In the genomic region with DNA sequence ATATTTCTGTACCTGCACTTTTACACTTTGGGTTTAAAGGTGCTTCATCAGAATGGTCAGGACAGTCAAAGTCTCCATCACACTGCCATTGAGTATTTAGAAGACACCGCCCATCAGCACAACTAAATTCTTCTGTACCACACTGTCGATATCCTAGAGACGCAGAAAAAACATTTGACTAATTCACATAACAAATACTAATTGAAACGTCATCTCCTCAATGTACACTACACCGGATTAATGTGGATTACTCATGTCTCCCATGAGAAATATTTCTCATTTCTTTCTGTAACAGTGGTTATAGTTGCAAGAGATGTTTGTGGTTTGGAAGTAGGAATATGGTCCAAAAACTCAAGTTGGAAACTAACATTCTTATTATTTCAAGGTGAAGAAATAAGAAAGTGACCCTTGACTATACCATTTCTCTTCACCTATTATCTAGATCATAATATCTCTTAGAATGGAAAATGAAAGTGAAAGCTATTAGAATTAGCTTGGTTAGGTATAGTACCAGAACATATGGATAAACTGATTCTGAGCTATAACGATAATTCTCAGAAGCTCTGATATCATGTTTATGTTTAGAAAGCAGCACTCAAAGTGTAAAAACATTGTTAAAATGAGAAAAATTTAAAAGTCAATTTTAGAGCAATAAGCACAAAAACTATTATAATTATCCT, we compare ENCODE assay signal across 14 cellular contexts.
DNase-seq lines count a peak whose midpoint lies in the region; ATAC-seq and TF ChIP-seq lines count a peak whose summit lies in the region.
"Had no signal": no experiment of that assay in that cellular context is flagged by ENCODE, and none has a peak within 500 bp of the region (broad histone marks: within the 10 kb centered on the region; RNA-seq: fewer than 3 reads in every experiment).

No MANE protein-coding gene starts in this region.

- intact Hi-C loops in activated T-helper 1 cell treated with anti-CD3 and anti-CD28 coated beads, Interleukin-12 subunit alpha, Interleukin-12 subunit beta, Interleukin-2, Interleukin-4 antibody, amounts not matched to agents 30 ng/mL and 10 ng/mL and 1 ng/mL, durations not matched to agents 14 hours and 24 hours and 36 hours (cut with micrococcal nuclease) = no loop called here

- H3K4me3 ChIP-seq in fibroblast of mammary gland (ENCODE audit: control insufficient read depth, low read depth, low read length) = no peak overlapping the region
- H3K4me3 ChIP-seq: ascending aorta, testis had no signal

- peak; percentile 37 for DNase-seq in DMS53 (lab: John Stamatoyannopoulos, UW)
- no peak for DNase-seq in DMS53 treated with DMSO at 0.1 percent for 48 hours (lab: John Stamatoyannopoulos, UW; ENCODE audit: unreplicated experiment)
- peak; percentile 78 for DNase-seq in RKO (ENCODE audit: low spot score)
- peak; percentile 95 for DNase-seq in fibroblast of mammary gland (ENCODE audit: low read depth)
- peak; percentile 86 for DNase-seq in stromal cell of bone marrow (ENCODE audit: low read depth)
- no peak for DNase-seq in foreskin melanocyte
- DNase-seq in activated T-helper 1 cell treated with anti-CD3 and anti-CD28 coated beads, Interleukin-12 subunit alpha, Interleukin-12 subunit beta, Interleukin-2, Interleukin-4 antibody, amounts not matched to agents 30 ng/mL and 10 ng/mL and 1 ng/mL, durations not matched to agents 14 hours and 24 hours and 36 hours (ENCODE audit: low spot score) = no peak
- DNase-seq: DMS153, naive B cell, NCI-H2171 treated with DMSO at 0.1 percent for 48 hours, testis had no signal

- ATAC-seq in GM21367 (IDR thresholded peaks at IDR 0.05; ENCODE audit: unreplicated experiment) = no peak
- ATAC-seq: sciatic nerve had no signal

- no peaks in the 10 kb centered on the region for H3K9me3 Mint-ChIP-seq in activated T-helper 1 cell treated with anti-CD3 and anti-CD28 coated beads, Interleukin-12 subunit alpha, Interleukin-12 subunit beta, Interleukin-2, Interleukin-4 antibody, amounts not matched to agents 30 ng/mL and 10 ng/mL and 1 ng/mL, durations not matched to agents 14 hours and 24 hours and 36 hours
- H3K9me3 Mint-ChIP-seq: naive B cell had no signal

- no peaks in the 10 kb centered on the region for H3K4me1 Mint-ChIP-seq in activated T-helper 1 cell treated with anti-CD3 and anti-CD28 coated beads, Interleukin-12 subunit alpha, Interleukin-12 subunit beta, Interleukin-2, Interleukin-4 antibody, amounts not matched to agents 30 ng/mL and 10 ng/mL and 1 ng/mL, durations not matched to agents 14 hours and 24 hours and 36 hours (ENCODE audit: low read depth)
- H3K4me1 Mint-ChIP-seq: naive B cell had no signal

- no peaks in the 10 kb centered on the region for H3K36me3 Mint-ChIP-seq in activated T-helper 1 cell treated with anti-CD3 and anti-CD28 coated beads, Interleukin-12 subunit alpha, Interleukin-12 subunit beta, Interleukin-2, Interleukin-4 antibody, amounts not matched to agents 30 ng/mL and 10 ng/mL and 1 ng/mL, durations not matched to agents 14 hours and 24 hours and 36 hours (ENCODE audit: low read depth)
- H3K36me3 Mint-ChIP-seq: naive B cell had no signal

- no peak overlapping the region for H3K27ac Mint-ChIP-seq in activated T-helper 1 cell treated with anti-CD3 and anti-CD28 coated beads, Interleukin-12 subunit alpha, Interleukin-12 subunit beta, Interleukin-2, Interleukin-4 antibody, amounts not matched to agents 30 ng/mL and 10 ng/mL and 1 ng/mL, durations not matched to agents 14 hours and 24 hours and 36 hours
- H3K27ac Mint-ChIP-seq: naive B cell had no signal

- no peak overlapping the region for H3K4me3 Mint-ChIP-seq in activated T-helper 1 cell treated with anti-CD3 and anti-CD28 coated beads, Interleukin-12 subunit alpha, Interleukin-12 subunit beta, Interleukin-2, Interleukin-4 antibody, amounts not matched to agents 30 ng/mL and 10 ng/mL and 1 ng/mL, durations not matched to agents 14 hours and 24 hours and 36 hours
- H3K4me3 Mint-ChIP-seq: naive B cell had no signal

- no peak for TF ChIP-seq CTCF in fibroblast of mammary gland (conservative IDR thresholded peaks at IDR 0.05; ENCODE audit: control insufficient read depth, insufficient read depth, low read depth, low read length)

- H3K27me3 Mint-ChIP-seq in activated T-helper 1 cell treated with anti-CD3 and anti-CD28 coated beads, Interleukin-12 subunit alpha, Interleukin-12 subunit beta, Interleukin-2, Interleukin-4 antibody, amounts not matched to agents 30 ng/mL and 10 ng/mL and 1 ng/mL, durations not matched to agents 14 hours and 24 hours and 36 hours (ENCODE audit: insufficient read depth) = no peaks in the 10 kb centered on the region
- H3K27me3 Mint-ChIP-seq: naive B cell had no signal

Comparison
In these comparisons a context has a peak if more than half of its experiments do, and no peak if none do; other contexts are left out.
1. DNase-seq: peak in DMS53 (single experiment), RKO (single experiment), fibroblast of mammary gland (single experiment) and stromal cell of bone marrow (single experiment); none in DMS53 treated with DMSO at 0.1 percent for 48 hours (single experiment), foreskin melanocyte (single experiment) and activated T-helper 1 cell treated with anti-CD3 and anti-CD28 coated beads, Interleukin-12 subunit alpha, Interleukin-12 subunit beta, Interleukin-2, Interleukin-4 antibody, amounts not matched to agents 30 ng/mL and 10 ng/mL and 1 ng/mL, durations not matched to agents 14 hours and 24 hours and 36 hours (single experiment).